Comparison of ENCODE assay signal across 25 cellular contexts in genomic region chr18:73827801-73828200, GRCh38.
DNase-seq lines count a peak whose midpoint lies in the region; ATAC-seq and TF ChIP-seq lines count a peak whose summit lies in the region.
"Had no signal": no experiment of that assay in that cellular context is flagged by ENCODE, and none has a peak within 500 bp of the region (broad histone marks: within the 10 kb centered on the region; RNA-seq: fewer than 3 reads in every experiment).

No MANE protein-coding gene starts in this region.

- no peaks in the 10 kb centered on the region for H4K20me1 ChIP-seq in IMR-90 (ENCODE audit: insufficient read depth, low read length)
- H4K20me1 ChIP-seq: BLaER1 treated with 17β-estradiol and CSF1 and Interleukin-3, amounts not matched to agents 10 nM and 100 nM had no signal

- no peak overlapping the region for H2AK9ac ChIP-seq in IMR-90 (replicated peaks; ENCODE audit: low read depth, low read length, poor library complexity)

- H3K27ac ChIP-seq in IMR-90 (ENCODE audit: insufficient read depth, low read length) (no peak overlapping the region), Panc1 (ENCODE audit: low read length) (no peak overlapping the region), parathyroid adenoma (no peak overlapping the region)
- H3K27ac ChIP-seq: BLaER1 treated with 17β-estradiol and CSF1 and Interleukin-3, amounts not matched to agents 10 nM and 100 nM; RWPE1 had no signal

- dilution Hi-C loops in IMR-90 (cut with HindIII; ENCODE audit: low sequenced_read_pairs, unreplicated experiment), result no loop called here

- H2BK5ac ChIP-seq in IMR-90 (ENCODE audit: low read depth, low read length, poor library complexity, severe bottlenecking), result peak overlapping the region; percentile 17

- H3K56ac ChIP-seq in IMR-90 (ENCODE audit: extremely low read depth, insufficient read depth, low read length), result no peak overlapping the region

- H3K14ac ChIP-seq in IMR-90 (replicated peaks; ENCODE audit: low read depth, low read length), result peak overlapping the region; percentile 78; the same call in 1 of the 2 replicates

- in situ Hi-C loops in IMR-90 (cut with MboI; ENCODE audit: low sequenced_read_pairs) (loop anchor here (25.0 kb wide), 1 partner anchor 1066 kb away; no protein-coding TSS in a partner anchor), Panc1 (cut with HindIII; ENCODE audit: low pct_unique_long_range_greater_than_20kb, low sequenced_read_pairs) (no loop called here), G401 (cut with HindIII; ENCODE audit: low sequenced_read_pairs) (no loop called here)

- H3K4me1 Mint-ChIP-seq in natural killer cell, result no peaks in the 10 kb centered on the region

- peak overlapping the region; percentile 19; the same call in 2 of the 3 replicates for H2BK15ac ChIP-seq in IMR-90 (ENCODE audit: low read depth, low read length)

- no peaks in the 10 kb centered on the region for H3K9me1 ChIP-seq in IMR-90 (ENCODE audit: insufficient read depth, low read length)

- no peak overlapping the region for H3K4me3 ChIP-seq in IMR-90 (ENCODE audit: insufficient read depth, low read depth, low read length)
- H3K4me3 ChIP-seq in Panc1 (ENCODE audit: low read depth in 2 of 2, low read length in 2 of 2), result no peak overlapping the region
- no peak overlapping the region for H3K4me3 ChIP-seq in parathyroid adenoma (ENCODE audit: low read depth, low read length)
- H3K4me3 ChIP-seq: BLaER1 treated with 17β-estradiol and CSF1 and Interleukin-3, amounts not matched to agents 10 nM and 100 nM; GM12878 had no signal

- no peak for TF ChIP-seq RAD21 in IMR-90 (IDR thresholded peaks at IDR 0.05; ENCODE audit: low read length)

- H3K23ac ChIP-seq in IMR-90 (ENCODE audit: low read depth, low read length), result no peak overlapping the region

- H3K27me3 ChIP-seq in IMR-90 (ENCODE audit: control insufficient read depth, insufficient read depth, low read length) (no peaks in the 10 kb centered on the region; the same call in 1 of the 2 replicates), Panc1 (ENCODE audit: control insufficient read depth, insufficient read depth, low read length) (peaks cover 4% of the 10 kb centered on the region; the same call in 1 of the 2 replicates), parathyroid adenoma (ENCODE audit: control insufficient read depth, insufficient read depth, low read length) (no peaks in the 10 kb centered on the region)
- H3K27me3 ChIP-seq: BLaER1 treated with 17β-estradiol and CSF1 and Interleukin-3, amounts not matched to agents 10 nM and 100 nM had no signal

- H4K8ac ChIP-seq in IMR-90 (ENCODE audit: low read depth in 2 of 2, low read length in 2 of 2), result no peak overlapping the region; a peak in 1 of 4 replicates

- peak overlapping the region; percentile 97 for H3K18ac ChIP-seq in IMR-90 (ENCODE audit: low read depth, low read length)

- peak overlapping the region; percentile 55; the same call in 1 of the 2 replicates for H4K5ac ChIP-seq in IMR-90 (ENCODE audit: low read depth, low read length)

- no peaks in the 10 kb centered on the region for H3K36me3 Mint-ChIP-seq in natural killer cell

- TF ChIP-seq CTCF in IMR-90 (conservative IDR thresholded peaks at IDR 0.05; ENCODE audit: low read depth, low read length) (no peak), Panc1 (IDR thresholded peaks at IDR 0.05) (no peak), parathyroid adenoma (IDR thresholded peaks at IDR 0.05) (no peak), natural killer cell (IDR thresholded peaks at IDR 0.05) (no peak)

- intact Hi-C loops in IMR-90 (cut with micrococcal nuclease), result no loop called here
- intact Hi-C loops in Panc1 (cut with micrococcal nuclease; ENCODE audit: unreplicated experiment), result no loop called here
- intact Hi-C loops in natural killer cell (cut with micrococcal nuclease), result no loop called here

- no peak overlapping the region for H2BK20ac ChIP-seq in IMR-90 (ENCODE audit: low read depth, low read length)

- no TSS peak for BruUV-seq in IMR-90 (replicated peaks; lab: Mats Ljungman, UMichigan)
- BruUV-seq in Panc1 (replicated peaks; lab: Mats Ljungman, UMichigan), result no TSS peak

- H3K27me3 Mint-ChIP-seq in natural killer cell (ENCODE audit: low read depth in 2 of 2), result no peaks in the 10 kb centered on the region
- H3K27me3 Mint-ChIP-seq: CD4-positive, alpha-beta T cell had no signal

- H3K4me2 ChIP-seq in IMR-90 (ENCODE audit: low read depth, low read length) (no peak overlapping the region), parathyroid adenoma (ENCODE audit: low read length) (peak overlapping the region; percentile 11)
- H3K4me2 ChIP-seq: BLaER1 treated with 17β-estradiol and CSF1 and Interleukin-3, amounts not matched to agents 10 nM and 100 nM had no signal

- H3K36me3 ChIP-seq in IMR-90 (ENCODE audit: control insufficient read depth, insufficient read depth, low read length) (no peaks in the 10 kb centered on the region), Panc1 (ENCODE audit: control insufficient read depth, insufficient read depth, low read length) (no peaks in the 10 kb centered on the region), parathyroid adenoma (ENCODE audit: control insufficient read depth, insufficient read depth, low read length) (no peaks in the 10 kb centered on the region)
- H3K36me3 ChIP-seq: BLaER1 treated with 17β-estradiol and CSF1 and Interleukin-3, amounts not matched to agents 10 nM and 100 nM had no signal

- ATAC-seq in IMR-90 (ENCODE audit: low read depth) (no peak), Panc1 (0 out of 2 replicates have a peak, but pooled peaks have one; percentile 32), GM21447 (IDR thresholded peaks at IDR 0.05; ENCODE audit: unreplicated experiment) (no peak), natural killer cell (no peak)
- ATAC-seq: GM12878, PC-3 had no signal

- no peak overlapping the region for H3K27ac Mint-ChIP-seq in natural killer cell
- H3K27ac Mint-ChIP-seq: CD4-positive, alpha-beta T cell had no signal

- H3K9me3 Mint-ChIP-seq in natural killer cell, result peaks cover 0 to 2% of the 10 kb centered on the region in 2 donors
- H3K9me3 Mint-ChIP-seq: CD4-positive, alpha-beta T cell had no signal

- TF ChIP-seq POLR2A in IMR-90 (IDR thresholded peaks at IDR 0.05; ENCODE audit: low read depth, low read length), result no peak

- H3K4me1 ChIP-seq in IMR-90 (ENCODE audit: control insufficient read depth, insufficient read depth, low read length) (peaks cover 13% of the 10 kb centered on the region), Panc1 (ENCODE audit: control insufficient read depth, insufficient read depth, low read length) (no peaks in the 10 kb centered on the region), parathyroid adenoma (no peaks in the 10 kb centered on the region)
- H3K4me1 ChIP-seq: BLaER1 treated with 17β-estradiol and CSF1 and Interleukin-3, amounts not matched to agents 10 nM and 100 nM had no signal

- H3K4me3 Mint-ChIP-seq in natural killer cell, result no peak overlapping the region
- H3K4me3 Mint-ChIP-seq: CD4-positive, alpha-beta T cell had no signal

- H2AK5ac ChIP-seq in IMR-90 (ENCODE audit: low read depth, low read length), result no peak overlapping the region

- peak overlapping the region; percentile 31 for H3K4ac ChIP-seq in IMR-90 (ENCODE audit: low read depth, low read length)

- POLR2A ChIA-PET in IMR-90 (lab: Charles Lee; ENCODE audit: unreplicated experiment) (no interaction called here), Panc1 (lab: Charles Lee) (no interaction called here)

- H3K79me1 ChIP-seq in IMR-90 (ENCODE audit: low read depth in 1 of 2, low read length in 2 of 2), result no peaks in the 10 kb centered on the region

- 100% methylated on average over 1 of the region's 7 CpGs; no CpG with 5 or more reads in 1 of the 2 experiments for WGBS in IMR-90 (ENCODE audit: extremely low coverage in 2 of 2, insufficient read length in 1 of 2), 2 experiments

- no peaks in the 10 kb centered on the region for H3K79me2 ChIP-seq in parathyroid adenoma

- H2BK120ac ChIP-seq in IMR-90 (ENCODE audit: low read depth, low read length), result peak overlapping the region; percentile 49; the same call in 1 of the 2 replicates

- CTCF ChIA-PET in IMR-90 (lab: Yijun Ruan, JAX), result interaction anchor here (0.6 to 1.2 kb wide), 2 partner anchors 15 to 17 kb away, joined by 3 read pairs; no protein-coding TSS in a partner anchor
- CTCF ChIA-PET in Panc1 (lab: Charles Lee), result no interaction called here

- H3K9ac ChIP-seq in IMR-90 (ENCODE audit: low read depth, low read length) (no peak overlapping the region), parathyroid adenoma (no peak overlapping the region)
- H3K9ac ChIP-seq: BLaER1 treated with 17β-estradiol and CSF1 and Interleukin-3, amounts not matched to agents 10 nM and 100 nM had no signal

- H4K91ac ChIP-seq in IMR-90 (ENCODE audit: insufficient read depth, low read depth, low read length), result peak overlapping the region; percentile 38; the same call in 1 of the 2 replicates

- H2AFZ ChIP-seq in IMR-90 (replicated peaks; ENCODE audit: low read length, poor library complexity) (peak overlapping the region; percentile 58), parathyroid adenoma (no peak overlapping the region)

- peak; percentile 28 for DNase-seq in IMR-90
- DNase-seq in Panc1 (ENCODE audit: low read depth, low spot score), result no peak
- DNase-seq in amniotic epithelial cell (ENCODE audit: low read depth), result peak; percentile 10
- no peak for DNase-seq in G401 (ENCODE audit: low spot score)
- DNase-seq in activated CD4-positive, CD25-positive, alpha-beta regulatory T cell treated with anti-CD3 and anti-CD28 coated beads, Interleukin-2, amount 50 U/mL, for 72 hours, result no peak
- no peak for DNase-seq in natural killer cell
- DNase-seq: CD4-positive, alpha-beta T cell; DMS53; GDM1; Karpas-422; NCI-H1092 treated with DMSO at 0.1 percent for 48 hours; NCI-H1436; NCI-H187; NCI-H2081 treated with DMSO at 0.1 percent for 48 hours; NCI-H2171; NCI-H226; NCI-H510A; NCI-H69; PC-3; SHP77 had no signal

- no peaks in the 10 kb centered on the region for H3K9me3 ChIP-seq in IMR-90 (ENCODE audit: control insufficient read depth, insufficient read depth, low read length)
- H3K9me3 ChIP-seq in Panc1 (ENCODE audit: control insufficient read depth, insufficient read depth, low read depth, low read length), result no peaks in the 10 kb centered on the region
- no peaks in the 10 kb centered on the region for H3K9me3 ChIP-seq in parathyroid adenoma (ENCODE audit: control insufficient read depth, low read length)
- H3K9me3 ChIP-seq: BLaER1 treated with 17β-estradiol and CSF1 and Interleukin-3, amounts not matched to agents 10 nM and 100 nM had no signal

TF ChIP-seq in IMR-90, 13 proteins besides CTCF, POLR2A, EP300 and RAD21:
- no peak for TF ChIP-seq ELK1 (IDR thresholded peaks at IDR 0.05; ENCODE audit: borderline replicate concordance, low read depth, low read length)
- no peak for TF ChIP-seq RCOR1 (IDR thresholded peaks at IDR 0.05; ENCODE audit: insufficient replicate concordance, low read length)

Comparison
In these comparisons a context has a peak if more than half of its experiments do, and no peak if none do; other contexts are left out.
1. DNase-seq: peak in IMR-90 (single experiment) and amniotic epithelial cell (single experiment); none in Panc1 (single experiment), G401 (single experiment), activated CD4-positive, CD25-positive, alpha-beta regulatory T cell treated with anti-CD3 and anti-CD28 coated beads, Interleukin-2, amount 50 U/mL, for 72 hours (single experiment) and natural killer cell (single experiment).